In genomic region chr3:100796556-100796955, GRCh38 we compare ENCODE assay signal across 8 cellular contexts.
DNase-seq lines count a peak whose midpoint lies in the region; ATAC-seq, FAIRE-seq and TF ChIP-seq lines count a peak whose summit lies in the region.

No MANE protein-coding gene starts in this region.

- H3K36me3 Mint-ChIP-seq in nephron progenitor cell (ENCODE audit: low read depth): no peaks in the 10 kb centered on the region

- FAIRE-seq in HTR-8/SVneo (lab: Jason Lieb, UNC): no peak

- H3K9ac ChIP-seq in OCI-LY3 (ENCODE audit: low read length): peak overlapping the region; percentile 23; the same call in 1 of the 2 replicates

- H3K27ac Mint-ChIP-seq in nephron progenitor cell: no peak overlapping the region

- H3K27ac ChIP-seq in right atrium auricular region: no peak overlapping the region
- H3K27ac ChIP-seq in OCI-LY3 (ENCODE audit: low read length): no peak overlapping the region
- H3K27ac ChIP-seq in upper lobe of right lung: no peak overlapping the region

- H2AFZ ChIP-seq in OCI-LY3 (ENCODE audit: low read depth, low read length): peak overlapping the region; percentile 98

- H3K27me3 Mint-ChIP-seq in nephron progenitor cell (ENCODE audit: low read depth, poor library complexity): no peaks in the 10 kb centered on the region

- ATAC-seq in Right ventricle myocardium superior (ENCODE audit: poor library complexity) (peak; percentile 25), upper lobe of right lung (peak; percentile 27)

- H3K4me3 ChIP-seq in right atrium auricular region (no peak overlapping the region), OCI-LY3 (ENCODE audit: low read length) (peak overlapping the region; percentile 64), upper lobe of right lung (no peak overlapping the region)

- no peaks in the 10 kb centered on the region for H3K9me3 ChIP-seq in right atrium auricular region
- H3K9me3 ChIP-seq in OCI-LY3 (ENCODE audit: insufficient read depth, low read length): no peaks in the 10 kb centered on the region
- H3K9me3 ChIP-seq in upper lobe of right lung: no peaks in the 10 kb centered on the region

- H3K9me3 Mint-ChIP-seq in nephron progenitor cell: no peaks in the 10 kb centered on the region

- H3K4me1 ChIP-seq in right atrium auricular region (no peaks in the 10 kb centered on the region), OCI-LY3 (ENCODE audit: low read length) (peaks cover 10% of the 10 kb centered on the region), upper lobe of right lung (peaks cover 6% of the 10 kb centered on the region)

- no peaks in the 10 kb centered on the region for H3K79me2 ChIP-seq in OCI-LY3 (ENCODE audit: low read length)

- TF ChIP-seq CTCF in right atrium auricular region (IDR thresholded peaks at IDR 0.05) (peak in 1 of 2 donors; percentile 41), OCI-LY3 (IDR thresholded peaks at IDR 0.05; ENCODE audit: low read depth, low read length) (peak; percentile 72), upper lobe of right lung (IDR thresholded peaks at IDR 0.05) (peak; percentile 26), nephron progenitor cell (IDR thresholded peaks at IDR 0.05) (no peak)

- H3K36me3 ChIP-seq in right atrium auricular region: no peaks in the 10 kb centered on the region
- H3K36me3 ChIP-seq in OCI-LY3 (replicated peaks; ENCODE audit: low read depth, low read length): no peaks in the 10 kb centered on the region
- H3K36me3 ChIP-seq in upper lobe of right lung: no peaks in the 10 kb centered on the region

- H4K20me1 ChIP-seq in OCI-LY3 (ENCODE audit: insufficient read depth, low read length): no peaks in the 10 kb centered on the region

- DNase-seq in Right ventricle myocardium superior (no peak), right atrium auricular region (ENCODE audit: low spot score) (no peak), fibroblast of gingiva (ENCODE audit: low read depth) (peak; percentile 40), upper lobe of right lung (no peak), AG08396 (ENCODE audit: low spot score) (no peak), HTR-8/SVneo (ENCODE audit: insufficient read length, low spot score) (no peak), nephron progenitor cell (no peak)

- peak overlapping the region; percentile 65 for H3K4me2 ChIP-seq in OCI-LY3 (ENCODE audit: low read length)

- no peaks in the 10 kb centered on the region for H3K27me3 ChIP-seq in right atrium auricular region
- H3K27me3 ChIP-seq in OCI-LY3 (ENCODE audit: low read depth, low read length): no peaks in the 10 kb centered on the region
- H3K27me3 ChIP-seq in upper lobe of right lung: no peaks in the 10 kb centered on the region

- intact Hi-C loops in Right ventricle myocardium superior (cut with DNase I): no loop called here
- intact Hi-C loops in upper lobe of right lung (cut with DNase I): no loop called here

- no peaks in the 10 kb centered on the region for H3K4me1 Mint-ChIP-seq in nephron progenitor cell

- H3K4me3 Mint-ChIP-seq in nephron progenitor cell: no peak overlapping the region
